ENCODE assay signal across 17 cellular contexts in the genomic region with DNA sequence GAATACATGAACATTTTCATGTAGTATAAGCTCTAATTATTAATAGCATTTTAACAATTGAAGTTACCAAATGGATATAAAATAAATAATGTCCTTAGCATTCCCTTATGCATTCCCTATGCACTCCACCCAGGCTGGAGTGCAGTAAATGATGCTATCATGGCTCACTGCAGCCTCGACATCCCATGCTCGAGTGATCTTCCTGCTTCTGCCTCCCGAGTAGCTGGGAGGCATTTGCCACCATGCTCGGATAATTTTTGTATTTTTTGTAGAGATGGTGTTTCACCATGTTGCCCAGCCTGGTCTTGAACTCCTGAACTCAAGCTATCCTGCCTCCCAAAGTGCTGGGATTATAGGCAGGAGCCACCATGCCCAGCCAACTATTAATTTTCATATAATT.
DNase-seq lines count a peak whose midpoint lies in the region; ATAC-seq, FAIRE-seq and TF ChIP-seq lines count a peak whose summit lies in the region.
"Had no signal": no experiment of that assay in that cellular context is flagged by ENCODE, and none has a peak within 500 bp of the region (broad histone marks: within the 10 kb centered on the region; RNA-seq: fewer than 3 reads in every experiment).

No MANE protein-coding gene starts in this region.

- intact Hi-C loops in mammary epithelial cell (cut with micrococcal nuclease) = loop anchor here (5.0 kb wide), 1 partner anchor 44 kb away; no protein-coding TSS in a partner anchor
- intact Hi-C loops in MCF 10A (cut with micrococcal nuclease) = loop anchor here (10.0 kb wide), 1 partner anchor 186 kb away; the partner anchor contains the start of gene PBX3

- no peak overlapping the region for H2AFZ ChIP-seq in mammary epithelial cell (ENCODE audit: low read depth, low read length)
- H2AFZ ChIP-seq in astrocyte (ENCODE audit: low read depth, low read length) = no peak overlapping the region
- no peak overlapping the region for H2AFZ ChIP-seq in mesenchymal stem cell (ENCODE audit: low read depth, low read length)
- H2AFZ ChIP-seq: PC-9 had no signal

- dilution Hi-C loops in mammary epithelial cell (cut with HindIII; ENCODE audit: low sequenced_read_pairs) = no loop called here

- BruUV-seq in mammary epithelial cell (replicated peaks; lab: Mats Ljungman, UMichigan) = no TSS peak
- BruUV-seq in MCF 10A (replicated peaks; lab: Mats Ljungman, UMichigan) = no TSS peak

- H3K27me3 Mint-ChIP-seq in MCF 10A (ENCODE audit: insufficient read depth, unreplicated experiment) = no peaks in the 10 kb centered on the region
- H3K27me3 Mint-ChIP-seq in astrocyte (ENCODE audit: low read depth, unreplicated experiment) = no peaks in the 10 kb centered on the region

- no peak overlapping the region for H2AK5ac ChIP-seq in mesenchymal stem cell (ENCODE audit: low read length, severe bottlenecking)

- H3K79me1 ChIP-seq in mesenchymal stem cell (replicated peaks; ENCODE audit: low read length, poor library complexity, severe bottlenecking) = peaks cover 18% of the 10 kb centered on the region

- POLR2A ChIA-PET in MCF 10A (lab: Yijun Ruan, JAX) = interaction anchor here (0.6 to 2.2 kb wide), 9 partner anchors 8 to 175 kb away, joined by 3 to 6 read pairs (median 4); no protein-coding TSS in a partner anchor

- no peak overlapping the region for H4K91ac ChIP-seq in mesenchymal stem cell (ENCODE audit: low read length)

- H3K4ac ChIP-seq in mesenchymal stem cell (ENCODE audit: low read depth in 1 of 2, low read length in 2 of 2) = no peak overlapping the region

- no peaks in the 10 kb centered on the region for H3K9me3 ChIP-seq in mammary epithelial cell (replicated peaks; ENCODE audit: insufficient read depth, low read length)
- H3K9me3 ChIP-seq in astrocyte (ENCODE audit: insufficient read depth, low read depth, low read length) = no peaks in the 10 kb centered on the region
- H3K9me3 ChIP-seq in mesenchymal stem cell (ENCODE audit: control insufficient read depth, low read length) = no peaks in the 10 kb centered on the region
- H3K9me3 ChIP-seq: BLaER1 treated with 17β-estradiol and CSF1 and Interleukin-3, amounts not matched to agents 10 nM and 100 nM had no signal

- H3K27ac ChIP-seq in mammary epithelial cell (ENCODE audit: insufficient read depth, low read depth, low read length) (peak overlapping the region; percentile 77), astrocyte (ENCODE audit: low read depth, low read length) (peak overlapping the region; percentile 53), mesenchymal stem cell (ENCODE audit: low read length, poor library complexity, severe bottlenecking) (no peak overlapping the region)
- H3K27ac ChIP-seq: BLaER1 treated with 17β-estradiol and CSF1 and Interleukin-3, amounts not matched to agents 10 nM and 100 nM; PC-9; SK-N-MC had no signal

- H3K23ac ChIP-seq in mesenchymal stem cell (ENCODE audit: low read length in 2 of 2) = no peak overlapping the region

- H3K27ac Mint-ChIP-seq in MCF 10A (ENCODE audit: low read depth, unreplicated experiment) (no peak overlapping the region), astrocyte (ENCODE audit: unreplicated experiment) (peak overlapping the region; percentile 71)

- in situ Hi-C loops in mammary epithelial cell (cut with MboI; ENCODE audit: low sequenced_read_pairs in 2 of 2) = no loop called here

- H3K4me2 ChIP-seq in mammary epithelial cell (ENCODE audit: insufficient read depth, low read depth, low read length) (peak overlapping the region; percentile 39), astrocyte (ENCODE audit: low read length) (no peak overlapping the region), mesenchymal stem cell (ENCODE audit: low read length, poor library complexity, severe bottlenecking) (no peak overlapping the region)
- H3K4me2 ChIP-seq: BLaER1 treated with 17β-estradiol and CSF1 and Interleukin-3, amounts not matched to agents 10 nM and 100 nM; PC-9 had no signal

- ATAC-seq in HG03175 (IDR thresholded peaks at IDR 0.05; ENCODE audit: unreplicated experiment) = no peak
- ATAC-seq: Right ventricle myocardium inferior had no signal

- H3K14ac ChIP-seq in mesenchymal stem cell (ENCODE audit: low read length in 2 of 2) = no peak overlapping the region

- no peak for FAIRE-seq in astrocyte (lab: Jason Lieb, UNC)
- FAIRE-seq: H1 had no signal

- DNase-seq in mammary epithelial cell (no peak), MCF 10A (ENCODE audit: unreplicated experiment) (no peak), astrocyte (ENCODE audit: low read depth) (no peak), mesenchymal stem cell (no peak), SW480 (ENCODE audit: low spot score) (no peak), superior temporal gyrus (ENCODE audit: extremely low spot score) (no peak), retina (no peak)
- DNase-seq: 8988T, NCI-H1436 treated with DMSO at 0.1 percent for 48 hours, NCI-H2081 treated with DMSO at 0.1 percent for 48 hours, NCI-H510A treated with DMSO at 0.1 percent for 48 hours had no signal

- no peak for TF ChIP-seq CTCF in mammary epithelial cell (conservative IDR thresholded peaks at IDR 0.05 in 1 of 2, IDR thresholded peaks at IDR 0.05 in 1 of 2; ENCODE audit: extremely low read depth in 1 of 2, insufficient read depth in 1 of 2, low read depth in 1 of 2, low read length in 2 of 2)
- no peak for TF ChIP-seq CTCF in MCF 10A (IDR thresholded peaks at IDR 0.05; ENCODE audit: unreplicated experiment)
- no peak for TF ChIP-seq CTCF in astrocyte (IDR thresholded peaks at IDR 0.05; ENCODE audit: insufficient read depth, low read depth, low read length)

- H2BK12ac ChIP-seq in mesenchymal stem cell (ENCODE audit: low read length in 2 of 2) = no peak overlapping the region

- H3K27me3 ChIP-seq in mammary epithelial cell (ENCODE audit: insufficient read depth, low read length) (no peaks in the 10 kb centered on the region), astrocyte (ENCODE audit: insufficient read depth, low read length) (no peaks in the 10 kb centered on the region), mesenchymal stem cell (ENCODE audit: control insufficient read depth in 1 of 2, insufficient read depth in 1 of 2, low read length in 2 of 2) (no peaks in the 10 kb centered on the region)
- H3K27me3 ChIP-seq: BLaER1 treated with 17β-estradiol and CSF1 and Interleukin-3, amounts not matched to agents 10 nM and 100 nM had no signal

- H3K4me3 Mint-ChIP-seq in MCF 10A (ENCODE audit: unreplicated experiment) (no peak overlapping the region), astrocyte (ENCODE audit: unreplicated experiment) (no peak overlapping the region)

- H3K4me3 ChIP-seq in mammary epithelial cell (replicated peaks in 1 of 3; ENCODE audit: insufficient read depth in 1 of 3, low read depth in 2 of 3, low read length in 3 of 3) (no peak overlapping the region), astrocyte (ENCODE audit: insufficient read depth, low read depth, low read length) (no peak overlapping the region), mesenchymal stem cell (ENCODE audit: insufficient read depth in 1 of 2, low read depth in 1 of 2, low read length in 2 of 2) (no peak overlapping the region)
- H3K4me3 ChIP-seq: BLaER1 treated with 17β-estradiol and CSF1 and Interleukin-3, amounts not matched to agents 10 nM and 100 nM; PC-9; SK-N-MC had no signal

- H3K4me1 Mint-ChIP-seq in MCF 10A (ENCODE audit: insufficient read depth, unreplicated experiment) (peaks cover 18% of the 10 kb centered on the region), astrocyte (ENCODE audit: low read depth, unreplicated experiment) (peaks cover 27% of the 10 kb centered on the region)

- H3K36me3 Mint-ChIP-seq in MCF 10A (ENCODE audit: insufficient read depth, unreplicated experiment) = peaks cover 4% of the 10 kb centered on the region
- H3K36me3 Mint-ChIP-seq in astrocyte (ENCODE audit: low read depth, unreplicated experiment) = no peaks in the 10 kb centered on the region

- H4K20me1 ChIP-seq in mammary epithelial cell (ENCODE audit: insufficient read depth, low read length) (no peaks in the 10 kb centered on the region), astrocyte (ENCODE audit: insufficient read depth, low read length) (no peaks in the 10 kb centered on the region)
- H4K20me1 ChIP-seq: BLaER1 treated with 17β-estradiol and CSF1 and Interleukin-3, amounts not matched to agents 10 nM and 100 nM had no signal

- H3K79me2 ChIP-seq in mammary epithelial cell (ENCODE audit: insufficient read depth, low read length) (peaks cover 4% of the 10 kb centered on the region), astrocyte (ENCODE audit: insufficient read depth, low read length) (peaks cover 6% of the 10 kb centered on the region)

- no peak overlapping the region for H2BK15ac ChIP-seq in mesenchymal stem cell (ENCODE audit: low read depth, poor library complexity, severe bottlenecking)

- H3K9ac ChIP-seq in mammary epithelial cell (ENCODE audit: insufficient read depth, low read length) = no peak overlapping the region
- no peak overlapping the region for H3K9ac ChIP-seq in astrocyte (ENCODE audit: low read length)
- peak overlapping the region; percentile 78 for H3K9ac ChIP-seq in mesenchymal stem cell (ENCODE audit: low read length)
- H3K9ac ChIP-seq: BLaER1 treated with 17β-estradiol and CSF1 and Interleukin-3, amounts not matched to agents 10 nM and 100 nM had no signal

- H3K18ac ChIP-seq in mesenchymal stem cell (ENCODE audit: low read depth in 1 of 2, low read length in 2 of 2) = no peak overlapping the region

- CTCF ChIA-PET in mammary epithelial cell (lab: Charles Lee; ENCODE audit: low non-redundant PET) = no interaction called here
- CTCF ChIA-PET in MCF 10A (lab: Yijun Ruan, JAX) = no interaction called here

- no peaks in the 10 kb centered on the region for H3K9me3 Mint-ChIP-seq in MCF 10A (ENCODE audit: unreplicated experiment)
- H3K9me3 Mint-ChIP-seq in astrocyte (ENCODE audit: unreplicated experiment) = no peaks in the 10 kb centered on the region

- H3K4me1 ChIP-seq in mammary epithelial cell (ENCODE audit: insufficient read depth, low read length) (peaks cover 37% of the 10 kb centered on the region), astrocyte (ENCODE audit: insufficient read depth, low read length) (peaks cover 4% of the 10 kb centered on the region), mesenchymal stem cell (ENCODE audit: control insufficient read depth, insufficient read depth, low read depth, low read length) (peaks cover 1% of the 10 kb centered on the region)
- H3K4me1 ChIP-seq: BLaER1 treated with 17β-estradiol and CSF1 and Interleukin-3, amounts not matched to agents 10 nM and 100 nM had no signal

- peak overlapping the region; percentile 1 for H4K8ac ChIP-seq in mesenchymal stem cell (ENCODE audit: low read length)

- no peak overlapping the region for H2BK5ac ChIP-seq in mesenchymal stem cell (ENCODE audit: low read depth, low read length, poor library complexity, severe bottlenecking)

- H3K36me3 ChIP-seq in mammary epithelial cell (ENCODE audit: insufficient read depth, low read length) (peaks cover 5% of the 10 kb centered on the region), astrocyte (ENCODE audit: insufficient read depth, low read length) (peaks cover 11% of the 10 kb centered on the region), mesenchymal stem cell (ENCODE audit: control insufficient read depth in 1 of 2, insufficient read depth in 2 of 2, low read depth in 1 of 2, low read length in 2 of 2) (peaks cover 0 to 24% of the 10 kb centered on the region in 2 experiments)

- WGBS in mammary epithelial cell (ENCODE audit: low coverage, missing lambda C conversion rate) = 69% methylated on average over 4 of the region's 4 CpGs
- WGBS in mesenchymal stem cell = 100% methylated on average over 4 of the region's 4 CpGs

- no peak overlapping the region for H2BK120ac ChIP-seq in mesenchymal stem cell (ENCODE audit: low read depth, low read length)
